In genomic region chr9:136345281-136346156, GRCh38 we compare ENCODE assay signal across 9 cellular contexts. TPM values are rescaled to one million over a fixed set of nuclear protein-coding genes. Genes with fewer than 3 reads are reported as not detected.
DNase-seq lines count a peak whose midpoint lies in the region; ATAC-seq lines count a peak whose summit lies in the region.
"Had no signal": no experiment of that assay in that cellular context is flagged by ENCODE, and none has a peak within 500 bp of the region (broad histone marks: within the 10 kb centered on the region; RNA-seq: fewer than 3 reads in every experiment).

No MANE protein-coding gene starts in this region.

- peak overlapping the region; percentile 74 for H3K9ac ChIP-seq in adipocyte (ENCODE audit: low read length)

- DNase-seq in DMS53 (lab: John Stamatoyannopoulos, UW) (peak; percentile 85), adipocyte (ENCODE audit: low read depth) (peak; percentile 34), Right ventricle myocardium inferior (ENCODE audit: missing footprints) (peak; percentile 87), posterior cingulate gyrus (peak; percentile 67 to 98 (median 82)), amniotic stem cell (lab: John Stamatoyannopoulos, UW) (no peak), NCI-H345 (lab: John Stamatoyannopoulos, UW) (no peak), HPDE6-E6E7 (ENCODE audit: extremely low spot score) (no peak)
- DNase-seq: NCI-H1105 had no signal

- peaks cover 22% of the 10 kb centered on the region for H3K4me1 ChIP-seq in adipocyte (ENCODE audit: control insufficient read depth, insufficient read depth, low read length)

- intact Hi-C loops in Right ventricle myocardium inferior (cut with DNase I) (no loop called here), posterior cingulate gyrus (cut with DNase I) (no loop called here)

- ATAC-seq in Right ventricle myocardium inferior (peak; percentile 49), HG03565 (IDR thresholded peaks at IDR 0.05; ENCODE audit: unreplicated experiment) (no peak)

- no peaks in the 10 kb centered on the region for H3K9me3 ChIP-seq in adipocyte (ENCODE audit: control insufficient read depth, low read length)

- H3K27me3 ChIP-seq in adipocyte (replicated peaks; ENCODE audit: control insufficient read depth, insufficient read depth, low read length) = no peaks in the 10 kb centered on the region

- no peaks in the 10 kb centered on the region for H3K36me3 ChIP-seq in adipocyte (ENCODE audit: control insufficient read depth, insufficient read depth, low read length, severe bottlenecking)

- H3K4me3 ChIP-seq in adipocyte (ENCODE audit: low read length) = peak overlapping the region; percentile 69

RNA-seq across cellular contexts. Expression of gene DNLZ, which starts 18.0 kb away (rescaled TPM):
- 40.6 TPM for total RNA-seq in Right ventricle myocardium inferior

RNA-seq across cellular contexts. Expression of gene GPSM1, which starts 18.2 kb away (rescaled TPM):
- total RNA-seq in Right ventricle myocardium inferior = 48.6 TPM

RNA-seq across cellular contexts. Expression of gene CARD9, which starts 27.9 kb away (rescaled TPM):
- 1.4 TPM for total RNA-seq in Right ventricle myocardium inferior

RNA-seq across cellular contexts. Expression of gene CCDC187, which starts 41.6 kb away (rescaled TPM):
- not detected for total RNA-seq in Right ventricle myocardium inferior

RNA-seq across cellular contexts. Expression of gene SNAPC4, which starts 54.5 kb away (rescaled TPM):
- total RNA-seq in Right ventricle myocardium inferior = 4.0 TPM

Comparison
In these comparisons a context has a peak if more than half of its experiments do, and no peak if none do; other contexts are left out.
1. DNase-seq: peak in DMS53 (single experiment), adipocyte (single experiment), Right ventricle myocardium inferior (single experiment) and posterior cingulate gyrus (10 of 10); none in amniotic stem cell (single experiment), NCI-H345 (single experiment) and HPDE6-E6E7 (single experiment).